Comparison of ENCODE assay signal across 1 cellular context in the genomic region with DNA sequence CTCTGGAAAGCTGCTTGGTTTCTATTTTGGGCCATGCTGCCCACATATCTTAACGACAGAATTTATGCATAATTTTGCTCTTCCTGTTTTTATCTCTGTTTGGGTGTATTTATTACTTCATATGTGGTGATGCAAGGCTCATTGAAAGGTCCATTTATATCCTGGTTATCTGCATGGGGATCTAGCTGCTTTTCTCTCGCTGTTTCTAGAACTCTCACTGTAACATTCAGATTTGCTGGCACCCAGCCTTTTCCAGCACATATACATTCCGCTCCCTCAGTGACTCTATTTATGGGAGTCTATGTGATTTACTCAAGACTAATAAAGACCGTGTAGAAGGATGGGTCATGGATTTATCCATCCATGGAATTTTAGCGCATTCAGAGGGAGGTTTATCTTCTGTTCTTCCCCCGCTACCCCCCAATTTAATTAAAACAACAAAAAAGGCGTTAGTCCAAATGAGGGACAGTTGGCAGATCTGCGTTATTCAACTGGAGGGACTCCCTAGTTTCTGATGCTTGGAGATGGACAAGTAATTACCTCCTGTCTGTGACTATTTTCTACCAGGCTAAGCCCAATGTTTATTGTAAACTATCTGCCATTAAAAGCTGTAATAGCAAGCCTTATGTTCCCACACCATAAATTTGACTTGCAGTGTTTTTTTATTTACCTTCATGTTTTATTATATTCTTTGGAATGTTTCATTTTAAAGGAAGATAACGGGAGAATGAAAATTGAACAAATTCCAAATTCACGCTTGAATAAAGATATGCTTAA.
A peak's percentile ranks its signal among the peaks of the same experiment; 100 is the strongest.
TF ChIP-seq lines count a peak whose summit lies in the region.

No MANE protein-coding gene starts in this region.

TF ChIP-seq in SK-N-SH, 30 proteins besides CTCF, POLR2A, EP300 and RAD21:
- TF ChIP-seq ZBTB33 (IDR thresholded peaks at IDR 0.05; ENCODE audit: borderline replicate concordance, low read depth) (0 out of 2 replicates have a peak, but pooled peaks have one; percentile 30), FOXJ3 (CRISPR knock-in tag; IDR thresholded peaks at IDR 0.05) (no peak), JUND (IDR thresholded peaks at IDR 0.05) (peak; percentile 59), TAF1 (IDR thresholded peaks at IDR 0.05; ENCODE audit: borderline replicate concordance, low read depth, low read length) (no peak), NFIC (IDR thresholded peaks at IDR 0.05; ENCODE audit: borderline replicate concordance) (peak; percentile 72), EZH2phosphoT487 (IDR thresholded peaks at IDR 0.05; ENCODE audit: borderline replicate concordance, low read depth) (no peak), POLR2AphosphoS5 (IDR thresholded peaks at IDR 0.05; ENCODE audit: low read depth, low read length) (peak; percentile 56; the same call in 1 of the 2 replicates), FOSL2 (IDR thresholded peaks at IDR 0.05; ENCODE audit: borderline replicate concordance, low read depth) (0 out of 2 replicates have a peak, but pooled peaks have one; percentile 34), GATA2 (CRISPR knock-in tag; IDR thresholded peaks at IDR 0.05) (peak; percentile 93), MEF2A (IDR thresholded peaks at IDR 0.05; ENCODE audit: borderline replicate concordance, low read depth) (peak; percentile 86), ELF1 (IDR thresholded peaks at IDR 0.05) (peak; percentile 51; the same call in 1 of the 2 replicates), NRF1 (IDR thresholded peaks at IDR 0.05; ENCODE audit: low read depth, low read length) (no peak), TCF12 (IDR thresholded peaks at IDR 0.05) (peak; percentile 74), PBX3 (IDR thresholded peaks at IDR 0.05) (peak; percentile 79), MXI1 (IDR thresholded peaks at IDR 0.05; ENCODE audit: low read depth, low read length) (peak; percentile 13; the same call in 1 of the 2 replicates), RXRA (IDR thresholded peaks at IDR 0.05; ENCODE audit: borderline replicate concordance, low read depth) (peak; percentile 58; the same call in 1 of the 2 replicates)
- TF ChIP-seq, protein P1, sequence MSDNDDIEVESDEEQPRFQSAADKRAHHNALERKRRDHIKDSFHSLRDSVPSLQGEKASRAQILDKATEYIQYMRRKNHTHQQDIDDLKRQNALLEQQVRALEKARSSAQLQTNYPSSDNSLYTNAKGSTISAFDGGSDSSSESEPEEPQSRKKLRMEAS (IDR thresholded peaks at IDR 0.05; ENCODE audit: low read depth) = peak; percentile 76
- TF ChIP-seq, protein P2, sequence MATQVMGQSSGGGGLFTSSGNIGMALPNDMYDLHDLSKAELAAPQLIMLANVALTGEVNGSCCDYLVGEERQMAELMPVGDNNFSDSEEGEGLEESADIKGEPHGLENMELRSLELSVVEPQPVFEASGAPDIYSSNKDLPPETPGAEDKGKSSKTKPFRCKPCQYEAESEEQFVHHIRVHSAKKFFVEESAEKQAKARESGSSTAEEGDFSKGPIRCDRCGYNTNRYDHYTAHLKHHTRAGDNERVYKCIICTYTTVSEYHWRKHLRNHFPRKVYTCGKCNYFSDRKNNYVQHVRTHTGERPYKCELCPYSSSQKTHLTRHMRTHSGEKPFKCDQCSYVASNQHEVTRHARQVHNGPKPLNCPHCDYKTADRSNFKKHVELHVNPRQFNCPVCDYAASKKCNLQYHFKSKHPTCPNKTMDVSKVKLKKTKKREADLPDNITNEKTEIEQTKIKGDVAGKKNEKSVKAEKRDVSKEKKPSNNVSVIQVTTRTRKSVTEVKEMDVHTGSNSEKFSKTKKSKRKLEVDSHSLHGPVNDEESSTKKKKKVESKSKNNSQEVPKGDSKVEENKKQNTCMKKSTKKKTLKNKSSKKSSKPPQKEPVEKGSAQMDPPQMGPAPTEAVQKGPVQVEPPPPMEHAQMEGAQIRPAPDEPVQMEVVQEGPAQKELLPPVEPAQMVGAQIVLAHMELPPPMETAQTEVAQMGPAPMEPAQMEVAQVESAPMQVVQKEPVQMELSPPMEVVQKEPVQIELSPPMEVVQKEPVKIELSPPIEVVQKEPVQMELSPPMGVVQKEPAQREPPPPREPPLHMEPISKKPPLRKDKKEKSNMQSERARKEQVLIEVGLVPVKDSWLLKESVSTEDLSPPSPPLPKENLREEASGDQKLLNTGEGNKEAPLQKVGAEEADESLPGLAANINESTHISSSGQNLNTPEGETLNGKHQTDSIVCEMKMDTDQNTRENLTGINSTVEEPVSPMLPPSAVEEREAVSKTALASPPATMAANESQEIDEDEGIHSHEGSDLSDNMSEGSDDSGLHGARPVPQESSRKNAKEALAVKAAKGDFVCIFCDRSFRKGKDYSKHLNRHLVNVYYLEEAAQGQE (IDR thresholded peaks at IDR 0.05; ENCODE audit: low read depth, low read length) = no peak
